ENCODE assay signal across 27 cellular contexts in the genomic region with DNA sequence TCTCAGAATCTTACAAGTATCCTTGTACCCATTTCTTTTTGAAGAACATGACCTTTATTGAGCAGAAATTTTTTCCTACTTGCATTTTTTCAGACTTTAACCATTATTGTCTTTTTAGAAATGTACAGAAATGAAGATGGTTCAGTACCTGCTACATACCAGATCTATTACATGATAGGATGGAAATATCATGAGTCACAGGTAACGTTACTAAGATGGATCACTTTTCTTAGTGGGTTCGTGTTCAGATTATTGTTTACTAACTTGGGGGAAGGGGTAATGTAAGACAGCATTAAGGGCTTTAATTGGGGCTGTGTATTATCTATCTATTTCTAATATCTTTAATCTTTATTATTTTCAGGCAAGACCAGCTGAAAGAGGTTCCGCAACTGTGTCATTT. TPM values are rescaled to one million over a fixed set of nuclear protein-coding genes. Genes with fewer than 3 reads are reported as not detected.
A peak's percentile ranks its signal among the peaks of the same experiment; 100 is the strongest.
DNase-seq lines count a peak whose midpoint lies in the region; ATAC-seq and TF ChIP-seq lines count a peak whose summit lies in the region.
"Had no signal": no experiment of that assay in that cellular context is flagged by ENCODE, and none has a peak within 500 bp of the region (broad histone marks: within the 10 kb centered on the region; RNA-seq: fewer than 3 reads in every experiment).

No MANE protein-coding gene starts in this region.

- H3K9me3 Mint-ChIP-seq in activated T-cell treated with anti-CD3 and anti-CD28 coated beads, Interleukin-2, amount 50 U/mL, for 24 hours = no peaks in the 10 kb centered on the region
- H3K9me3 Mint-ChIP-seq in HFFc6 = no peaks in the 10 kb centered on the region
- H3K9me3 Mint-ChIP-seq in activated naive CD8-positive, alpha-beta T cell treated with anti-CD3 and anti-CD28 coated beads for 36 hours = no peaks in the 10 kb centered on the region
- no peaks in the 10 kb centered on the region for H3K9me3 Mint-ChIP-seq in stimulated activated effector memory CD8-positive, alpha-beta T cell treated with anti-CD3 and anti-CD28 coated beads, Interleukin-12 subunit alpha, Interleukin-12 subunit beta, amount 100 ng/mL, for 72 hours
- H3K9me3 Mint-ChIP-seq: GM23338, mesothelial cell of epicardium, naive B cell had no signal

- H3K4me3 Mint-ChIP-seq in activated T-cell treated with anti-CD3 and anti-CD28 coated beads, Interleukin-2, amount 50 U/mL, for 24 hours = peak overlapping the region; percentile 45
- H3K4me3 Mint-ChIP-seq in HFFc6 = no peak overlapping the region
- no peak overlapping the region for H3K4me3 Mint-ChIP-seq in activated naive CD8-positive, alpha-beta T cell treated with anti-CD3 and anti-CD28 coated beads for 36 hours
- no peak overlapping the region for H3K4me3 Mint-ChIP-seq in stimulated activated effector memory CD8-positive, alpha-beta T cell treated with anti-CD3 and anti-CD28 coated beads, Interleukin-12 subunit alpha, Interleukin-12 subunit beta, amount 100 ng/mL, for 72 hours
- H3K4me3 Mint-ChIP-seq: GM23338, mesothelial cell of epicardium, naive B cell had no signal

- H3K36me3 Mint-ChIP-seq in activated T-cell treated with anti-CD3 and anti-CD28 coated beads, Interleukin-2, amount 50 U/mL, for 24 hours (ENCODE audit: low read depth) = peaks cover 75% of the 10 kb centered on the region
- H3K36me3 Mint-ChIP-seq in HFFc6 (ENCODE audit: low read depth) = peaks cover 8% of the 10 kb centered on the region
- peaks cover 13% of the 10 kb centered on the region for H3K36me3 Mint-ChIP-seq in activated naive CD8-positive, alpha-beta T cell treated with anti-CD3 and anti-CD28 coated beads for 36 hours
- H3K36me3 Mint-ChIP-seq in stimulated activated effector memory CD8-positive, alpha-beta T cell treated with anti-CD3 and anti-CD28 coated beads, Interleukin-12 subunit alpha, Interleukin-12 subunit beta, amount 100 ng/mL, for 72 hours = peaks cover 61% of the 10 kb centered on the region

- H3K27me3 Mint-ChIP-seq in activated T-cell treated with anti-CD3 and anti-CD28 coated beads, Interleukin-2, amount 50 U/mL, for 24 hours = no peaks in the 10 kb centered on the region
- no peaks in the 10 kb centered on the region for H3K27me3 Mint-ChIP-seq in HFFc6 (ENCODE audit: insufficient read depth)
- H3K27me3 Mint-ChIP-seq in activated naive CD8-positive, alpha-beta T cell treated with anti-CD3 and anti-CD28 coated beads for 36 hours = no peaks in the 10 kb centered on the region
- H3K27me3 Mint-ChIP-seq: naive B cell, progenitor cell of endocrine pancreas had no signal

- H3K27ac Mint-ChIP-seq in activated T-cell treated with anti-CD3 and anti-CD28 coated beads, Interleukin-2, amount 50 U/mL, for 24 hours = peak overlapping the region; percentile 95
- H3K27ac Mint-ChIP-seq in HFFc6 = peak overlapping the region; percentile 14
- H3K27ac Mint-ChIP-seq in activated naive CD8-positive, alpha-beta T cell treated with anti-CD3 and anti-CD28 coated beads for 36 hours = peak overlapping the region; percentile 93
- H3K27ac Mint-ChIP-seq in stimulated activated effector memory CD8-positive, alpha-beta T cell treated with anti-CD3 and anti-CD28 coated beads, Interleukin-12 subunit alpha, Interleukin-12 subunit beta, amount 100 ng/mL, for 72 hours = peak overlapping the region; percentile 61
- H3K27ac Mint-ChIP-seq: GM23338, mesothelial cell of epicardium, progenitor cell of endocrine pancreas had no signal

- H3K4me1 Mint-ChIP-seq in activated T-cell treated with anti-CD3 and anti-CD28 coated beads, Interleukin-2, amount 50 U/mL, for 24 hours (ENCODE audit: low read depth) = peaks cover 49% of the 10 kb centered on the region
- H3K4me1 Mint-ChIP-seq in HFFc6 (ENCODE audit: low read depth) = peaks cover 17% of the 10 kb centered on the region
- H3K4me1 Mint-ChIP-seq in activated naive CD8-positive, alpha-beta T cell treated with anti-CD3 and anti-CD28 coated beads for 36 hours = peaks cover 31% of the 10 kb centered on the region
- H3K4me1 Mint-ChIP-seq in stimulated activated effector memory CD8-positive, alpha-beta T cell treated with anti-CD3 and anti-CD28 coated beads, Interleukin-12 subunit alpha, Interleukin-12 subunit beta, amount 100 ng/mL, for 72 hours = peaks cover 6% of the 10 kb centered on the region
- H3K4me1 Mint-ChIP-seq: GM23338, mesothelial cell of epicardium, naive B cell had no signal

- ATAC-seq in stimulated activated effector memory CD8-positive, alpha-beta T cell treated with anti-CD3 and anti-CD28 coated beads, Interleukin-12 subunit alpha, Interleukin-12 subunit beta, amount 100 ng/mL, for 72 hours = peak; percentile 40
- ATAC-seq: GM23338, Panc1, right lobe of liver had no signal

- TF ChIP-seq CTCF in HFFc6 (IDR thresholded peaks at IDR 0.05) = no peak

- no peak for DNase-seq in activated T-cell treated with anti-CD3 and anti-CD28 coated beads, Interleukin-2, amount 50 U/mL, for 24 hours
- no peak for DNase-seq in activated T-cell treated with anti-CD3 and anti-CD28 coated beads for 4 hours
- DNase-seq in HFFc6 = no peak
- DNase-seq in activated naive CD8-positive, alpha-beta T cell treated with anti-CD3 and anti-CD28 coated beads for 36 hours = no peak
- no peak for DNase-seq in stimulated activated effector memory CD8-positive, alpha-beta T cell treated with anti-CD3 and anti-CD28 coated beads, Interleukin-12 subunit alpha, Interleukin-12 subunit beta, amount 100 ng/mL, for 72 hours (ENCODE audit: low spot score in 2 of 2)
- DNase-seq in hepatic stellate cell (ENCODE audit: low spot score) = no peak
- DNase-seq in NCI-H526 treated with DMSO at 0.1 percent for 48 hours (lab: John Stamatoyannopoulos, UW) = no peak
- no peak for DNase-seq in UCSD-AML1 (lab: John Stamatoyannopoulos, UW; ENCODE audit: unreplicated experiment)
- DNase-seq: activated CD4-positive, alpha-beta T cell treated with anti-CD3 and anti-CD28 coated beads, Interleukin-2, amount 50 U/mL, for 48 hours; BE2C; central memory CD4-positive, alpha-beta T cell; cortex of kidney; DMS 273 treated with DMSO at 0.1 percent for 48 hours; effector memory CD4-positive, alpha-beta T cell; Karpas-422; naive B cell; NCI-H2029; NCI-H526; right lobe of liver; SHP77 treated with DMSO at 0.1 percent for 48 hours; stimulated activated CD8-positive, alpha-beta memory T cell treated with anti-CD3 and anti-CD28 coated beads, Interleukin-4, amount 100 ng/mL, for 48 hours; T1000; transverse colon had no signal

RNA-seq across cellular contexts. Expression of a gene that starts 31.9 kb away (rescaled TPM):
- total RNA-seq in HFFc6 (2021; fragmentation: NEBNext Ultra II Directional; extraction: Animal tissue kit (Norgen Biotek cat#: 25700)) = 10 to 100 TPM; 15.3 to 21.9 (median 18.0) TPM
- 10 to 100 TPM; 31.5 to 31.9 TPM for total RNA-seq in activated naive CD8-positive, alpha-beta T cell treated with anti-CD3 and anti-CD28 coated beads for 36 hours

RNA-seq across cellular contexts. Expression of a gene that starts 32.0 kb away (rescaled TPM):
- total RNA-seq in HFFc6 (2021; fragmentation: NEBNext Ultra II Directional; extraction: Animal tissue kit (Norgen Biotek cat#: 25700)) = 10 to 100 TPM; 12.6 to 14.8 (median 14.2) TPM
- 10 to 100 TPM; 26.8 to 29.2 TPM for total RNA-seq in activated naive CD8-positive, alpha-beta T cell treated with anti-CD3 and anti-CD28 coated beads for 36 hours

Comparison
In these comparisons a context has a peak if more than half of its experiments do, and no peak if none do; other contexts are left out.
1. H3K27ac Mint-ChIP-seq: peak in every context shown above with its lines; median percentile 95 in activated T-cell treated with anti-CD3 and anti-CD28 coated beads, Interleukin-2, amount 50 U/mL, for 24 hours; 93 in activated naive CD8-positive, alpha-beta T cell treated with anti-CD3 and anti-CD28 coated beads for 36 hours; 61 in stimulated activated effector memory CD8-positive, alpha-beta T cell treated with anti-CD3 and anti-CD28 coated beads, Interleukin-12 subunit alpha, Interleukin-12 subunit beta, amount 100 ng/mL, for 72 hours; 14 in HFFc6.